14 cellular contexts compared by ENCODE assay signal in genomic region chr10:119834188-119834587, GRCh38. TPM values are rescaled to one million over a fixed set of nuclear protein-coding genes. Genes with fewer than 3 reads are reported as not detected.
DNase-seq lines count a peak whose midpoint lies in the region; ATAC-seq lines count a peak whose summit lies in the region.
"Had no signal": no experiment of that assay in that cellular context is flagged by ENCODE, and none has a peak within 500 bp of the region (broad histone marks: within the 10 kb centered on the region; RNA-seq: fewer than 3 reads in every experiment).

No MANE protein-coding gene starts in this region.

- H3K36me3 Mint-ChIP-seq in T-cell: peaks cover 66% of the 10 kb centered on the region
- peaks cover 93% of the 10 kb centered on the region for H3K36me3 Mint-ChIP-seq in effector memory CD8-positive, alpha-beta T cell (ENCODE audit: insufficient read depth)

- H3K4me3 Mint-ChIP-seq in T-cell: no peak overlapping the region
- no peak overlapping the region for H3K4me3 Mint-ChIP-seq in effector memory CD8-positive, alpha-beta T cell

- ATAC-seq in T-cell (replicated peaks in 1 of 4) (no peak), GM19023 (IDR thresholded peaks at IDR 0.05; ENCODE audit: unreplicated experiment) (no peak)
- no peak for ATAC-seq in effector memory CD8-positive, alpha-beta T cell (replicated peaks)
- ATAC-seq: mucosa of descending colon had no signal

- no peak overlapping the region for H3K4me2 ChIP-seq in BLaER1

- H3K27ac Mint-ChIP-seq in T-cell: peak overlapping the region; percentile 54 to 65
- peak overlapping the region; percentile 75 to 88 for H3K27ac Mint-ChIP-seq in effector memory CD8-positive, alpha-beta T cell

- 0 out of 2 replicates have a peak overlapping the region, but pooled peaks have one; percentile 7 for H3K27ac ChIP-seq in BLaER1
- H3K27ac ChIP-seq: WERI-Rb-1 had no signal

- peak; percentile 26 for DNase-seq in ELR (ENCODE audit: low read depth)
- DNase-seq in T-cell: no peak
- DNase-seq in effector memory CD8-positive, alpha-beta T cell: no peak
- DNase-seq in ecto neural progenitor cell (ENCODE audit: low spot score): no peak
- DNase-seq in HCEC 1CT: no peak
- no peak for DNase-seq in NCI-H82 treated with DMSO at 0.1 percent for 48 hours (lab: John Stamatoyannopoulos, UW; ENCODE audit: unreplicated experiment)
- DNase-seq: mucosa of descending colon; NCI-H1105; NCI-H526 treated with DMSO at 0.1 percent for 48 hours; SHP77 treated with DMSO at 0.1 percent for 48 hours; stimulated activated CD4-positive, alpha-beta T cell treated with anti-CD3 and anti-CD28 coated beads, Interleukin-4, amount 100 ng/mL, for 4 hours; WERI-Rb-1 had no signal

- H3K4me1 ChIP-seq in BLaER1: peaks cover 24% of the 10 kb centered on the region

- H3K27me3 ChIP-seq in BLaER1: no peaks in the 10 kb centered on the region

- H3K9ac ChIP-seq in BLaER1: no peak overlapping the region

- no peaks in the 10 kb centered on the region for H3K9me3 Mint-ChIP-seq in T-cell
- H3K9me3 Mint-ChIP-seq in effector memory CD8-positive, alpha-beta T cell: no peaks in the 10 kb centered on the region

- H3K27me3 Mint-ChIP-seq in T-cell: no peaks in the 10 kb centered on the region
- no peaks in the 10 kb centered on the region for H3K27me3 Mint-ChIP-seq in effector memory CD8-positive, alpha-beta T cell

- H3K36me3 ChIP-seq in BLaER1: peaks cover 94% of the 10 kb centered on the region

- CTCF ChIA-PET in T-cell (lab: Charles Lee): interaction anchor here in 1 of 2 donors (0.5 kb wide), 1 partner anchor 189 kb away, joined by 4 read pairs; no protein-coding TSS in a partner anchor

- H3K9me3 ChIP-seq in BLaER1: no peaks in the 10 kb centered on the region
- H3K9me3 ChIP-seq: mucosa of descending colon had no signal

- peaks cover 0 to 15% (median 5%) of the 10 kb centered on the region in 3 donors for H3K4me1 Mint-ChIP-seq in T-cell
- peaks cover 0 to 1% of the 10 kb centered on the region in 2 donors for H3K4me1 Mint-ChIP-seq in effector memory CD8-positive, alpha-beta T cell (ENCODE audit: low read depth in 2 of 2)

- POLR2A ChIA-PET in T-cell (lab: Charles Lee): no interaction called here

- peaks cover 18% of the 10 kb centered on the region for H4K20me1 ChIP-seq in BLaER1

- H3K4me3 ChIP-seq in BLaER1: no peak overlapping the region
- H3K4me3 ChIP-seq: mucosa of descending colon had no signal

RNA-seq across cellular contexts. Expression of gene MCMBP, which starts 38.5 kb away (rescaled TPM):
- 10 to 100 TPM; 32.3 to 50.2 (median 48.8) TPM for total RNA-seq in T-cell

RNA-seq across cellular contexts. Expression of gene SEC23IP, which starts 58.3 kb away (rescaled TPM):
- 10 to 100 TPM; 33.8 to 67.1 (median 52.0) TPM for total RNA-seq in T-cell
